Comparison of ENCODE assay signal across 27 cellular contexts in the genomic region with DNA sequence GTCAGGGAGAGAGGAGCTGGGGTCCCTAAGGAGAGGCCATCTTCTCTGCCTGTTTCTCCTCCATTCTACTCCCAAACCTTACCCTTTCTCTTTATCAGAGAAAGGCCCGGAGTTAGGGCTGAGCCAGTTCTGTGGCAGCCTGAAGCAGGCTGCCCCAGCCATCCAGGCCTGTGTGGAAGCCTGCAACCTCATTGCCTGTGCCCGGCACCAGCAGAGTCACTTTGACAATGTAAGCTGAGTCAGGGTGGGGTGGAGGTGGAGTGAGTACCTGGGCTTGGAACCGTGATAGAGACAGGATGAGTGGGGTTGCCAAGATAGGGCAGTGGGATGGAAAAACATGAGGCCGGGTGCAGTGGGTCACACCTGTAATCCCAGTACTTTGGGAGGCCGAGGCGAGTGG. TPM values are rescaled to one million over a fixed set of nuclear protein-coding genes. Genes with fewer than 3 reads are reported as not detected.
"Had no signal": no experiment of that assay in that cellular context is flagged by ENCODE, and none has a peak within 500 bp of the region (broad histone marks: within the 10 kb centered on the region; RNA-seq: fewer than 3 reads in every experiment).

No MANE protein-coding gene starts in this region.

- DNase-seq: activated CD4-positive, alpha-beta T cell treated with anti-CD3 and anti-CD28 coated beads for 1 hour; activated CD4-positive, alpha-beta T cell treated with anti-CD3 and anti-CD28 coated beads for 4 hours; activated CD4-positive, alpha-beta T cell treated with anti-CD3 and anti-CD28 coated beads, Interleukin-2, amount 10 ng/mL, durations not matched to agents 7 days and 5 days; activated CD4-positive, alpha-beta T cell treated with anti-CD3 and anti-CD28 coated beads, Interleukin-2, amount 50 U/mL, for 48 hours; activated CD8-positive, alpha-beta memory T cell treated with anti-CD3 and anti-CD28 coated beads for 24 hours; activated CD8-positive, alpha-beta T cell treated with anti-CD3 and anti-CD28 coated beads for 36 hours; activated gamma-delta T cell; activated naive CD4-positive, alpha-beta T cell; activated naive CD4-positive, alpha-beta T cell treated with anti-CD3 and anti-CD28 coated beads, Interleukin-2, amount 10 ng/mL, durations not matched to agents 7 days and 5 days; activated naive CD8-positive, alpha-beta T cell treated with anti-CD3 and anti-CD28 coated beads, Interleukin-2, amount 10 ng/mL, durations not matched to agents 7 days and 5 days; activated T-cell treated with anti-CD3 and anti-CD28 coated beads, Interleukin-2, amount 50 U/mL, for 72 hours; central memory CD4-positive, alpha-beta T cell; effector memory CD4-positive, alpha-beta T cell; endodermal cell; erythroblast; foreskin keratinocyte; heart right ventricle; T-helper 2 cell had no signal

- H3K27ac ChIP-seq: ascending aorta, esophagus muscularis mucosa, foreskin keratinocyte, heart right ventricle had no signal

- H3K4me1 ChIP-seq: ascending aorta, foreskin keratinocyte had no signal

- H3K4me3 Mint-ChIP-seq: activated CD4-positive, alpha-beta T cell treated with anti-CD3 and anti-CD28 coated beads, Interleukin-2, amount 10 ng/mL, durations not matched to agents 7 days and 5 days; activated CD8-positive, alpha-beta T cell treated with anti-CD3 and anti-CD28 coated beads for 36 hours; activated naive CD4-positive, alpha-beta T cell treated with anti-CD3 and anti-CD28 coated beads, Interleukin-2, amount 10 ng/mL, durations not matched to agents 7 days and 5 days; activated naive CD8-positive, alpha-beta T cell treated with anti-CD3 and anti-CD28 coated beads, Interleukin-2, amount 10 ng/mL, durations not matched to agents 7 days and 5 days; activated T-cell treated with anti-CD3 and anti-CD28 coated beads, Interleukin-2, amount 50 U/mL, for 72 hours; endodermal cell had no signal

- ATAC-seq: activated CD8-positive, alpha-beta T cell treated with anti-CD3 and anti-CD28 coated beads for 36 hours; activated naive CD4-positive, alpha-beta T cell treated with anti-CD3 and anti-CD28 coated beads, Interleukin-2, amount 50 U/mL, for 72 hours; activated T-cell treated with anti-CD3 and anti-CD28 coated beads, Interleukin-2, amount 50 U/mL, for 72 hours; foreskin keratinocyte; gastrocnemius medialis; heart right ventricle had no signal

- H3K36me3 ChIP-seq: gastrocnemius medialis had no signal

- H3K27me3 ChIP-seq: ascending aorta, gastrocnemius medialis had no signal

- H3K4me3 ChIP-seq: ascending aorta, esophagus muscularis mucosa, gastrocnemius medialis, heart right ventricle had no signal

- H3K9me3 ChIP-seq: ascending aorta, esophagus muscularis mucosa, gastrocnemius medialis had no signal

- H3K27ac Mint-ChIP-seq: activated CD4-positive, alpha-beta T cell treated with anti-CD3 and anti-CD28 coated beads, Interleukin-2, amount 10 ng/mL, durations not matched to agents 7 days and 5 days; activated CD8-positive, alpha-beta T cell treated with anti-CD3 and anti-CD28 coated beads for 36 hours; activated naive CD4-positive, alpha-beta T cell treated with anti-CD3 and anti-CD28 coated beads, Interleukin-2, amount 10 ng/mL, durations not matched to agents 7 days and 5 days; activated naive CD8-positive, alpha-beta T cell treated with anti-CD3 and anti-CD28 coated beads, Interleukin-2, amount 10 ng/mL, durations not matched to agents 7 days and 5 days; activated T-cell treated with anti-CD3 and anti-CD28 coated beads, Interleukin-2, amount 50 U/mL, for 72 hours; endodermal cell had no signal

- H3K27me3 Mint-ChIP-seq: activated CD4-positive, alpha-beta T cell treated with anti-CD3 and anti-CD28 coated beads, Interleukin-2, amount 10 ng/mL, durations not matched to agents 7 days and 5 days; activated CD8-positive, alpha-beta T cell treated with anti-CD3 and anti-CD28 coated beads for 36 hours; activated naive CD8-positive, alpha-beta T cell treated with anti-CD3 and anti-CD28 coated beads, Interleukin-2, amount 10 ng/mL, durations not matched to agents 7 days and 5 days; brain had no signal

RNA-seq across cellular contexts. Expression of gene CHRNG, which starts 5.2 kb away (rescaled TPM):
- total RNA-seq: activated CD4-positive, alpha-beta T cell treated with anti-CD3 and anti-CD28 coated beads, Interleukin-2, amount 10 ng/mL, durations not matched to agents 7 days and 5 days; activated CD8-positive, alpha-beta T cell treated with anti-CD3 and anti-CD28 coated beads for 36 hours; activated naive CD4-positive, alpha-beta T cell treated with anti-CD3 and anti-CD28 coated beads, Interleukin-2, amount 50 U/mL, for 72 hours; activated naive CD8-positive, alpha-beta T cell treated with anti-CD3 and anti-CD28 coated beads, Interleukin-2, amount 10 ng/mL, durations not matched to agents 7 days and 5 days; activated T-cell treated with anti-CD3 and anti-CD28 coated beads, Interleukin-2, amount 50 U/mL, for 72 hours; ascending aorta; bronchial epithelial cell; cerebellum; dermis microvascular lymphatic vessel endothelial cell; endodermal cell; esophagus muscularis mucosa; foreskin keratinocyte; heart right ventricle; T-helper 1 cell treated with Interleukin-12 subunit alpha and Interleukin-12 subunit beta and Interleukin-4 antibody, amounts not matched to agents 30 ng/mL and 1 ng/mL, for 36 hours had no signal

RNA-seq across cellular contexts. Expression of gene CHRND, which starts 18.7 kb away (rescaled TPM):
- total RNA-seq: activated CD4-positive, alpha-beta T cell treated with anti-CD3 and anti-CD28 coated beads, Interleukin-2, amount 10 ng/mL, durations not matched to agents 7 days and 5 days; activated CD8-positive, alpha-beta T cell treated with anti-CD3 and anti-CD28 coated beads for 36 hours; activated naive CD4-positive, alpha-beta T cell treated with anti-CD3 and anti-CD28 coated beads, Interleukin-2, amount 50 U/mL, for 72 hours; activated naive CD8-positive, alpha-beta T cell treated with anti-CD3 and anti-CD28 coated beads, Interleukin-2, amount 10 ng/mL, durations not matched to agents 7 days and 5 days; activated T-cell treated with anti-CD3 and anti-CD28 coated beads, Interleukin-2, amount 50 U/mL, for 72 hours; ascending aorta; bronchial epithelial cell; dermis microvascular lymphatic vessel endothelial cell; esophagus muscularis mucosa; foreskin keratinocyte; T-helper 1 cell treated with Interleukin-12 subunit alpha and Interleukin-12 subunit beta and Interleukin-4 antibody, amounts not matched to agents 30 ng/mL and 1 ng/mL, for 36 hours had no signal

RNA-seq across cellular contexts. Expression of gene PRSS56, which starts 24.5 kb away (rescaled TPM):
- total RNA-seq: activated CD4-positive, alpha-beta T cell treated with anti-CD3 and anti-CD28 coated beads, Interleukin-2, amount 10 ng/mL, durations not matched to agents 7 days and 5 days; activated CD8-positive, alpha-beta T cell treated with anti-CD3 and anti-CD28 coated beads for 36 hours; activated naive CD4-positive, alpha-beta T cell treated with anti-CD3 and anti-CD28 coated beads, Interleukin-2, amount 50 U/mL, for 72 hours; activated naive CD8-positive, alpha-beta T cell treated with anti-CD3 and anti-CD28 coated beads, Interleukin-2, amount 10 ng/mL, durations not matched to agents 7 days and 5 days; ascending aorta; bronchial epithelial cell; dermis microvascular lymphatic vessel endothelial cell; endodermal cell; esophagus muscularis mucosa; foreskin keratinocyte; T-helper 1 cell treated with Interleukin-12 subunit alpha and Interleukin-12 subunit beta and Interleukin-4 antibody, amounts not matched to agents 30 ng/mL and 1 ng/mL, for 36 hours had no signal
